Comparison of ENCODE assay signal across 1 cellular context in the genomic region with DNA sequence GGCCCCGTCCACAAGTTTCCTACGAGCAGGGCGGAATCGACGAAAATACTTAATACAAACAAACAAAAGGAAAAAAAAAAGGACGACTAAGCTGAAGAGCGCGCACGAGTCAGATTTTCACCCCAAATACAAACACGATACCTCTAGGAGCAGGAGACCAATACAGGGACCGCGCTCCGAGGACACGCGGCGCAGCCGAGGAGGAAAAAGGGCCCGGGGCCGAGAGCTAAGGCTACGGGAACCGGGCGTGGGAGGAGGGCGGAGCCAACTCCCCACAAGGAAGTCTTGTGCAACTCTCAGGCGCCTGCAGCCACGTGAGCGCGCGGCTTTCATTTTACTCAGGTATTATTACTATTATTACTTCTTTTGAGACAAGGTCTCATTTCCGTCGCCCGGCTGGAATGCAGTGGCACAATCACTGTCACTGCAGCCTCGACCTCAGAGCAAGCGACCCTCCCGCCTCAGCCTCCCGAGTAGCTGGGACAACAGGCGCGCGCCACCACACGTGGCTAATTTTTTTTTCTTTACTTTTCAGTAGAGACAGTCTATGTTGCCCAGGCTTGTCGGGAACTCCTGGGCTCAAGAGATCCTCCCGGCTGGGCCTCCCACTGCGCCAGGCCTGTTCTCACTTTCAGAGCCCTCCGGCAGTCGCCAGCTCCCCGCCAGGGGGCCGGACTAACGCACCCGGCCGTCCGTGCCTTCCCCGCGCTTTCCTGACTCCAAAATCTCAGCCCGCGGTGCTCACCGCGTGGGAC.
TF ChIP-seq lines count a peak whose summit lies in the region.

No MANE protein-coding gene starts in this region.

TF ChIP-seq in HepG2, 621 proteins besides CTCF, POLR2A, EP300 and RAD21 (continued from another document and continues in another):
- TF ChIP-seq, protein P1, sequence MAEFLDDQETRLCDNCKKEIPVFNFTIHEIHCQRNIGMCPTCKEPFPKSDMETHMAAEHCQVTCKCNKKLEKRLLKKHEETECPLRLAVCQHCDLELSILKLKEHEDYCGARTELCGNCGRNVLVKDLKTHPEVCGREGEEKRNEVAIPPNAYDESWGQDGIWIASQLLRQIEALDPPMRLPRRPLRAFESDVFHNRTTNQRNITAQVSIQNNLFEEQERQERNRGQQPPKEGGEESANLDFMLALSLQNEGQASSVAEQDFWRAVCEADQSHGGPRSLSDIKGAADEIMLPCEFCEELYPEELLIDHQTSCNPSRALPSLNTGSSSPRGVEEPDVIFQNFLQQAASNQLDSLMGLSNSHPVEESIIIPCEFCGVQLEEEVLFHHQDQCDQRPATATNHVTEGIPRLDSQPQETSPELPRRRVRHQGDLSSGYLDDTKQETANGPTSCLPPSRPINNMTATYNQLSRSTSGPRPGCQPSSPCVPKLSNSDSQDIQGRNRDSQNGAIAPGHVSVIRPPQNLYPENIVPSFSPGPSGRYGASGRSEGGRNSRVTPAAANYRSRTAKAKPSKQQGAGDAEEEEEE (CRISPR knock-in tag; IDR thresholded peaks at IDR 0.05; ENCODE audit: borderline replicate concordance): no peak; the same call in 1 of the 2 replicates
- TF ChIP-seq NPAS2 (CRISPR knock-in tag; IDR thresholded peaks at IDR 0.05; ENCODE audit: borderline replicate concordance) (no peak), CCAR2 (optimal IDR thresholded peaks at IDR 0.05; ENCODE audit: low read depth, low read length) (no peak), ZNF432 (CRISPR knock-in tag; IDR thresholded peaks at IDR 0.05; ENCODE audit: borderline replicate concordance) (no peak), NKX3-1 (CRISPR knock-in tag; IDR thresholded peaks at IDR 0.05) (no peak), FOXA3 (CRISPR knock-in tag; IDR thresholded peaks at IDR 0.05) (no peak; the same call in 1 of the 2 replicates), TSC22D2 (CRISPR knock-in tag; IDR thresholded peaks at IDR 0.05; ENCODE audit: borderline replicate concordance) (no peak), ZNF468 (CRISPR knock-in tag; IDR thresholded peaks at IDR 0.05) (no peak), MBNL3 (CRISPR knock-in tag; conservative IDR thresholded peaks at IDR 0.05) (no peak), TAF15 (IDR thresholded peaks at IDR 0.05; ENCODE audit: low read depth, low read length, poor library complexity, severe bottlenecking) (no peak), BRD4 (CRISPR knock-in tag; IDR thresholded peaks at IDR 0.05) (0 out of 2 replicates have a peak, but pooled peaks have one; percentile 21), ZNF281 (CRISPR knock-in tag; IDR thresholded peaks at IDR 0.05; ENCODE audit: borderline replicate concordance) (no peak), SP5 (CRISPR knock-in tag; IDR thresholded peaks at IDR 0.05; ENCODE audit: borderline replicate concordance, low read depth) (peak; percentile 79), ZNF335 (CRISPR knock-in tag; IDR thresholded peaks at IDR 0.05) (no peak), ZBED4 (CRISPR knock-in tag; IDR thresholded peaks at IDR 0.05; ENCODE audit: borderline replicate concordance) (no peak), ZBTB7B (CRISPR knock-in tag; IDR thresholded peaks at IDR 0.05) (no peak; the same call in 1 of the 2 replicates), TOE1 (CRISPR knock-in tag; IDR thresholded peaks at IDR 0.05) (no peak), MXD1 (CRISPR knock-in tag; IDR thresholded peaks at IDR 0.05) (no peak; the same call in 1 of the 2 replicates), JUNB (CRISPR knock-in tag; IDR thresholded peaks at IDR 0.05; ENCODE audit: borderline replicate concordance) (no peak), ZFP36 (IDR thresholded peaks at IDR 0.05; ENCODE audit: borderline replicate concordance, low read depth, low read length, partially characterized antibody) (no peak), HBP1 (CRISPR knock-in tag; IDR thresholded peaks at IDR 0.05; ENCODE audit: low read depth) (peak; percentile 76; the same call in 1 of the 2 replicates), ZKSCAN1 (IDR thresholded peaks at IDR 0.05; ENCODE audit: low read length) (no peak), REPIN1 (CRISPR knock-in tag; IDR thresholded peaks at IDR 0.05; ENCODE audit: borderline replicate concordance, low read depth) (peak; percentile 95), TCF7 (IDR thresholded peaks at IDR 0.05; ENCODE audit: low read depth) (0 out of 2 replicates have a peak, but pooled peaks have one; percentile 22), NFE2L2 (IDR thresholded peaks at IDR 0.05; ENCODE audit: low read length) (no peak), PLRG1 (conservative IDR thresholded peaks at IDR 0.05) (no peak), POLR2AphosphoS5 (IDR thresholded peaks at IDR 0.05; ENCODE audit: low read depth, low read length) (peak; percentile 95), THAP8 (CRISPR knock-in tag; IDR thresholded peaks at IDR 0.05; ENCODE audit: borderline replicate concordance) (no peak), GFI1 (CRISPR knock-in tag; IDR thresholded peaks at IDR 0.05; ENCODE audit: borderline replicate concordance) (peak; percentile 39; the same call in 1 of the 2 replicates), TEF (CRISPR knock-in tag; IDR thresholded peaks at IDR 0.05) (no peak), SSRP1 (CRISPR knock-in tag; IDR thresholded peaks at IDR 0.05) (no peak), RBFOX2 (IDR thresholded peaks at IDR 0.05; ENCODE audit: low read depth, low read length) (peak; percentile 82), NFIC (IDR thresholded peaks at IDR 0.05; ENCODE audit: low read length) (no peak), PBX2 (CRISPR knock-in tag; IDR thresholded peaks at IDR 0.05) (no peak), ZNF256 (CRISPR knock-in tag; conservative IDR thresholded peaks at IDR 0.05) (no peak), RNF219 (CRISPR knock-in tag; IDR thresholded peaks at IDR 0.05) (peak; percentile 81), STAT5B (CRISPR knock-in tag; IDR thresholded peaks at IDR 0.05) (peak; percentile 32; the same call in 1 of the 2 replicates)
- TF ChIP-seq, protein P2, sequence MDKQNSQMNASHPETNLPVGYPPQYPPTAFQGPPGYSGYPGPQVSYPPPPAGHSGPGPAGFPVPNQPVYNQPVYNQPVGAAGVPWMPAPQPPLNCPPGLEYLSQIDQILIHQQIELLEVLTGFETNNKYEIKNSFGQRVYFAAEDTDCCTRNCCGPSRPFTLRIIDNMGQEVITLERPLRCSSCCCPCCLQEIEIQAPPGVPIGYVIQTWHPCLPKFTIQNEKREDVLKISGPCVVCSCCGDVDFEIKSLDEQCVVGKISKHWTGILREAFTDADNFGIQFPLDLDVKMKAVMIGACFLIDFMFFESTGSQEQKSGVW (CRISPR knock-in tag; IDR thresholded peaks at IDR 0.05; ENCODE audit: borderline replicate concordance): no peak
- TF ChIP-seq, protein P3, sequence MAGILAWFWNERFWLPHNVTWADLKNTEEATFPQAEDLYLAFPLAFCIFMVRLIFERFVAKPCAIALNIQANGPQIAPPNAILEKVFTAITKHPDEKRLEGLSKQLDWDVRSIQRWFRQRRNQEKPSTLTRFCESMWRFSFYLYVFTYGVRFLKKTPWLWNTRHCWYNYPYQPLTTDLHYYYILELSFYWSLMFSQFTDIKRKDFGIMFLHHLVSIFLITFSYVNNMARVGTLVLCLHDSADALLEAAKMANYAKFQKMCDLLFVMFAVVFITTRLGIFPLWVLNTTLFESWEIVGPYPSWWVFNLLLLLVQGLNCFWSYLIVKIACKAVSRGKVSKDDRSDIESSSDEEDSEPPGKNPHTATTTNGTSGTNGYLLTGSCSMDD (CRISPR knock-in tag; IDR thresholded peaks at IDR 0.05): no peak
